Comparison of ENCODE assay signal across 10 cellular contexts in the genomic region with DNA sequence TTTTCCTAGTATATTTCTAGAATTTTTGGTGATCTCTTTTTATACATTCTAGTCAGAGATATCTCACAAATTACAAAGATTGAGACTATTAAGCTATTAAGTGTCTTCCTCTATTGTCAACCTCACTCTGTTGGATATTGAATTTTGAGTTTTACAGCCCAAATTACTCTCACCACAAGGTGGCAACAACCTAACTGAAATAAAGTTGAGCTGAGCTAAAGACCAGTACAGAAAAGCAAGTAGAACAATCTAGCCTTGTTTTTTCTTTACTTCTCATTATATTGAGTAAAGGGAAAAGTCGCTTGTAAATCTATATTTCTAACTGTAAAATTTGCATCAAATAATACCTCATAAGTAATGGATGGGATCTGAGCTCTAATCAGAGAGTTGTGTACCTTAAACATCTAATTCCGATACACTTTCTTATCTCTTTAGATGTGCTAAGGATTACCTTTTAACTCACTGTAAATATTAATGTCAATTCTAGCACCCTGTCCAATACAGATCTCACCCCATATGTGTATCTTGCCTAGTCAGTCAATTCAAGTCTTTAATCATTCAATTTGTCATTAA. TPM values are rescaled to one million over a fixed set of nuclear protein-coding genes. Genes with fewer than 3 reads are reported as not detected.
DNase-seq lines count a peak whose midpoint lies in the region; ATAC-seq, FAIRE-seq and TF ChIP-seq lines count a peak whose summit lies in the region.
"Had no signal": no experiment of that assay in that cellular context is flagged by ENCODE, and none has a peak within 500 bp of the region (broad histone marks: within the 10 kb centered on the region; RNA-seq: fewer than 3 reads in every experiment).

No MANE protein-coding gene starts in this region.

- no peaks in the 10 kb centered on the region for H3K36me3 Mint-ChIP-seq in activated naive CD8-positive, alpha-beta T cell treated with anti-CD3 and anti-CD28 coated beads, Interleukin-2, amount 50 U/mL, for 24 hours (ENCODE audit: low read depth)

- DNase-seq in DMS53 treated with DMSO at 0.1 percent for 48 hours (lab: John Stamatoyannopoulos, UW; ENCODE audit: unreplicated experiment) (peak; percentile 11), LHCN-M2 (ENCODE audit: low read depth) (peak; percentile 44), GM12878 (ENCODE audit: low read depth, low spot score) (no peak), lung microvascular endothelial cell (ENCODE audit: low read depth in 2 of 2) (peak; percentile 47 to 70)
- DNase-seq in activated CD8-positive, alpha-beta memory T cell treated with anti-CD3 and anti-CD28 coated beads, Interleukin-2, amount 50 U/mL, for 4 hours, result no peak
- no peak for DNase-seq in activated naive CD8-positive, alpha-beta T cell treated with anti-CD3 and anti-CD28 coated beads, Interleukin-2, amount 50 U/mL, for 24 hours

- H3K27ac ChIP-seq in GM12878 (ENCODE audit: control insufficient read depth, insufficient read depth), result no peak overlapping the region
- H3K27ac ChIP-seq: SJSA1 had no signal

- H3K4me2 ChIP-seq in GM12878 (ENCODE audit: control insufficient read depth, insufficient read depth), result no peak overlapping the region

- FAIRE-seq in GM12878 (lab: Jason Lieb, UNC), result peak; percentile 92

- TF ChIP-seq POLR2A in GM12878 (IDR thresholded peaks at IDR 0.05; ENCODE audit: low read depth, low read length), result no peak

- peak; percentile 39 to 52 (median 47); a peak in 5 of 6 replicates for TF ChIP-seq CTCF in GM12878 (IDR thresholded peaks at IDR 0.05 in 2 of 3, conservative IDR thresholded peaks at IDR 0.05 in 1 of 3; ENCODE audit: control insufficient read depth in 2 of 3, extremely low read depth in 1 of 3, insufficient read depth in 1 of 3, low read depth in 3 of 3, low read length in 3 of 3)

- no peak for TF ChIP-seq EP300 in GM12878 (IDR thresholded peaks at IDR 0.05; ENCODE audit: borderline replicate concordance in 1 of 2, control insufficient read depth in 1 of 2, low read depth in 2 of 2, low read length in 2 of 2)

- RAD21 ChIA-PET in GM12878 (lab: Charles Lee; ENCODE audit: unreplicated experiment), result interaction anchor here (1.0 to 3.0 kb wide), 8 partner anchors 9 to 453 kb away, joined by 3 to 20 read pairs (median 4); a partner anchor contains a TSS

- no peak overlapping the region for H3K27ac Mint-ChIP-seq in activated naive CD8-positive, alpha-beta T cell treated with anti-CD3 and anti-CD28 coated beads, Interleukin-2, amount 50 U/mL, for 24 hours

- H3K9me3 ChIP-seq in GM12878 (replicated peaks; ENCODE audit: control insufficient read depth, insufficient read depth, low read length), result no peaks in the 10 kb centered on the region
- H3K9me3 ChIP-seq: SJSA1 had no signal

- POLR2A ChIA-PET in GM12878 (lab: Charles Lee), result no interaction called here

- peaks cover 35% of the 10 kb centered on the region for H3K27me3 Mint-ChIP-seq in activated naive CD8-positive, alpha-beta T cell treated with anti-CD3 and anti-CD28 coated beads, Interleukin-2, amount 50 U/mL, for 24 hours

- H3K4me3 ChIP-seq in GM12878, result no peak overlapping the region
- H3K4me3 ChIP-seq: SJSA1 had no signal

- no peak overlapping the region for H3K4me3 Mint-ChIP-seq in activated naive CD8-positive, alpha-beta T cell treated with anti-CD3 and anti-CD28 coated beads, Interleukin-2, amount 50 U/mL, for 24 hours

- BruUV-seq in GM12878 (replicated peaks; lab: Mats Ljungman, UMichigan), result no TSS peak

- intact Hi-C loops in GM12878 (cut with micrococcal nuclease; ENCODE audit: unreplicated experiment), result loop anchor here (5.0 kb wide), 1 partner anchor 41 kb away; no protein-coding TSS in a partner anchor

- H4K20me1 ChIP-seq in GM12878 (ENCODE audit: control insufficient read depth, insufficient read depth), result no peaks in the 10 kb centered on the region

- in situ Hi-C loops in GM12878 (cut with MboI), result no loop called here

- ATAC-seq in GM12878 (peak; percentile 50; the same call in 2 of the 3 replicates), HG02981 (IDR thresholded peaks at IDR 0.05; ENCODE audit: unreplicated experiment) (no peak), HG03175 (IDR thresholded peaks at IDR 0.05; ENCODE audit: unreplicated experiment) (no peak)
- ATAC-seq in activated naive CD8-positive, alpha-beta T cell treated with anti-CD3 and anti-CD28 coated beads, Interleukin-2, amount 50 U/mL, for 24 hours, result no peak

- no peaks in the 10 kb centered on the region for H3K9me3 Mint-ChIP-seq in activated naive CD8-positive, alpha-beta T cell treated with anti-CD3 and anti-CD28 coated beads, Interleukin-2, amount 50 U/mL, for 24 hours

- no peaks in the 10 kb centered on the region for H3K36me3 ChIP-seq in GM12878 (ENCODE audit: control insufficient read depth in 2 of 2, insufficient read depth in 2 of 2, low read length in 1 of 2)
- H3K36me3 ChIP-seq: SJSA1 had no signal

- H3K4me1 ChIP-seq in GM12878 (ENCODE audit: control insufficient read depth, insufficient read depth, low read length), result no peaks in the 10 kb centered on the region

- no peak overlapping the region for H3K9ac ChIP-seq in GM12878 (ENCODE audit: control insufficient read depth, insufficient read depth, low read length)

- peak; percentile 40; the same call in 1 of the 2 replicates for TF ChIP-seq RAD21 in GM12878 (IDR thresholded peaks at IDR 0.05; ENCODE audit: insufficient read depth, low read depth, low read length)

- H3K4me1 Mint-ChIP-seq in activated naive CD8-positive, alpha-beta T cell treated with anti-CD3 and anti-CD28 coated beads, Interleukin-2, amount 50 U/mL, for 24 hours, result no peaks in the 10 kb centered on the region

- H2AFZ ChIP-seq in GM12878 (ENCODE audit: control insufficient read depth, low read depth, low read length), result no peak overlapping the region

- SMC1A ChIA-PET in GM12878 (lab: Charles Lee; ENCODE audit: uncharacterized antibody, unreplicated experiment), result interaction anchor here (0.8 to 2.3 kb wide), 14 partner anchors 12 to 455 kb away, joined by 3 to 18 read pairs (median 4); a partner anchor contains a TSS

- CTCF ChIA-PET in GM12878 (lab: Yijun Ruan, JAX), result interaction anchor here (0.6 to 15.4 kb wide), 21 partner anchors 10 to 455 kb away, joined by 3 to 222 read pairs (median 5); a partner anchor contains a TSS

- H3K79me2 ChIP-seq in GM12878 (ENCODE audit: control insufficient read depth, insufficient read depth, low read length), result no peaks in the 10 kb centered on the region

- peaks cover 0 to 7% of the 10 kb centered on the region in 2 experiments; a peak in 1 of 4 replicates for H3K27me3 ChIP-seq in GM12878 (replicated peaks in 1 of 2; ENCODE audit: control insufficient read depth in 2 of 2, insufficient read depth in 2 of 2, low read length in 1 of 2)
- H3K27me3 ChIP-seq: SJSA1 had no signal

- WGBS in GM12878 (ENCODE audit: insufficient coverage, insufficient replicate concordance, low lambda C conversion rate, missing lambda C conversion rate), result 50% methylated on average over 2 of the region's 2 CpGs

RNA-seq across cellular contexts. Expression of a gene that starts 13.6 kb away (rescaled TPM):
- total RNA-seq in LHCN-M2 (2014; rRNA removed) (24.6 and 38.8 TPM in 2 replicates), GM12878 (2014; rRNA removed) (27.3 and 30.5 TPM in 2 replicates), GM12878 (2014; rRNA removed; fragmentation: Illumina TruSeq; extraction: Trizol) (27.0 and 27.9 TPM in 2 replicates), GM12878 (2021) (34.6 and 36.3 TPM in 2 replicates), lung microvascular endothelial cell (19.2 and 22.8 TPM in 2 replicates)
- 15.1 TPM for polyA plus RNA-seq in LHCN-M2 (2012)
- total RNA-seq in GM12878 (2013; cell fraction: nucleolus; rRNA removed), result 48.0 and 55.7 TPM in 2 replicates
- 9.2 TPM for polyA plus RNA-seq in GM12878 (2011; ENCODE audit: low read depth)
- polyA plus RNA-seq in GM12878 (2011; rRNA removed) (46.8 and 65.7 TPM in 2 replicates), GM12878 (2014; fragmentation: Illumina TruSeq; extraction: Trizol) (54.9 and 70.4 TPM in 2 replicates), GM12878 (2014; fragmentation: Nextera tagmentation; extraction: Ambion mirVana) (10 to 100 TPM; 59.4 to 97.0 TPM), GM12878 (2014; rRNA removed) (18.6 and 23.0 TPM in 2 replicates), GM12878 (2016; fragmentation: Nextera tagmentation; extraction: Ambion mirVana) (10 to 100 TPM; 61.1 to 65.7 TPM)
- polyA plus RNA-seq in GM12878 (2011; cell fraction: cytosol; rRNA removed), result 22.3 and 31.5 TPM in 2 replicates
- 6.3 and 9.5 TPM in 2 replicates for polyA plus RNA-seq in GM12878 (2011; cell fraction: nucleus; rRNA removed)
- 13.3 and 15.9 TPM in 2 replicates for polyA plus RNA-seq in GM12878 (2012)
- 16.4 and 18.9 TPM in 2 replicates for polyA minus RNA-seq in GM12878 (2011; rRNA and poly(A)+ RNA removed)
- polyA minus RNA-seq in GM12878 (2011; cell fraction: cytosol; rRNA and poly(A)+ RNA removed), result 4.8 and 6.2 TPM in 2 replicates
- 6.9 and 13.2 TPM in 2 replicates for polyA minus RNA-seq in GM12878 (2011; cell fraction: nucleus; rRNA and poly(A)+ RNA removed)

RNA-seq across cellular contexts. Expression of a gene that starts 26.5 kb away (rescaled TPM):
- total RNA-seq in LHCN-M2 (2014; rRNA removed), result 0.06 TPM in 1 of 2 replicates, not detected in the other
- not detected for polyA plus RNA-seq in LHCN-M2 (2012)
- not detected in 2 replicates for total RNA-seq in GM12878 (2013; cell fraction: nucleolus; rRNA removed)
- total RNA-seq in GM12878 (2014; rRNA removed), result not detected in 2 replicates
- not detected in 2 replicates for total RNA-seq in GM12878 (2014; rRNA removed; fragmentation: Illumina TruSeq; extraction: Trizol)
- not detected in 2 replicates for total RNA-seq in GM12878 (2021)
- not detected for polyA plus RNA-seq in GM12878 (2011; ENCODE audit: low read depth)
- polyA plus RNA-seq in GM12878 (2011; rRNA removed), result 0.08 TPM in 1 of 2 replicates, not detected in the other
- polyA plus RNA-seq in GM12878 (2011; cell fraction: cytosol; rRNA removed), result not detected in 2 replicates
- not detected in 2 replicates for polyA plus RNA-seq in GM12878 (2011; cell fraction: nucleus; rRNA removed)
- polyA plus RNA-seq in GM12878 (2012), result not detected in 2 replicates
- polyA plus RNA-seq in GM12878 (2014; fragmentation: Illumina TruSeq; extraction: Trizol), result not detected in 2 replicates
- not detected for polyA plus RNA-seq in GM12878 (2014; fragmentation: Nextera tagmentation; extraction: Ambion mirVana)
- not detected in 2 replicates for polyA plus RNA-seq in GM12878 (2014; rRNA removed)
- not detected for polyA plus RNA-seq in GM12878 (2016; fragmentation: Nextera tagmentation; extraction: Ambion mirVana)
- not detected in 2 replicates for polyA minus RNA-seq in GM12878 (2011; rRNA and poly(A)+ RNA removed)
- polyA minus RNA-seq in GM12878 (2011; cell fraction: cytosol; rRNA and poly(A)+ RNA removed), result not detected in 2 replicates
- polyA minus RNA-seq in GM12878 (2011; cell fraction: nucleus; rRNA and poly(A)+ RNA removed), result not detected in 2 replicates
- not detected in 2 replicates for total RNA-seq in lung microvascular endothelial cell
- total RNA-seq: pulmonary artery endothelial cell, SJSA1 had no signal

RNA-seq across cellular contexts. Expression of a gene that starts 47.2 kb away (rescaled TPM):
- total RNA-seq in LHCN-M2 (2014; rRNA removed) (24.2 and 25.4 TPM in 2 replicates), GM12878 (2014; rRNA removed) (31.3 and 32.3 TPM in 2 replicates), GM12878 (2014; rRNA removed; fragmentation: Illumina TruSeq; extraction: Trizol) (34.6 and 37.8 TPM in 2 replicates), GM12878 (2021) (22.3 and 24.8 TPM in 2 replicates), lung microvascular endothelial cell (51.0 and 88.3 TPM in 2 replicates)
- polyA plus RNA-seq in LHCN-M2 (2012), result 11.2 TPM
- total RNA-seq in GM12878 (2013; cell fraction: nucleolus; rRNA removed), result 75.3 and 82.0 TPM in 2 replicates
- polyA plus RNA-seq in GM12878 (2011; ENCODE audit: low read depth), result 21.5 TPM
- polyA plus RNA-seq in GM12878 (2011; rRNA removed) (45.9 and 80.0 TPM in 2 replicates), GM12878 (2014; fragmentation: Illumina TruSeq; extraction: Trizol) (27.2 and 35.5 TPM in 2 replicates), GM12878 (2014; fragmentation: Nextera tagmentation; extraction: Ambion mirVana) (10 to 100 TPM; 38.7 to 45.9 TPM), GM12878 (2014; rRNA removed) (12.2 and 18.9 TPM in 2 replicates), GM12878 (2016; fragmentation: Nextera tagmentation; extraction: Ambion mirVana) (10 to 100 TPM; 54.9 to 73.4 TPM)
- polyA plus RNA-seq in GM12878 (2011; cell fraction: cytosol; rRNA removed), result 19.5 and 21.2 TPM in 2 replicates
- polyA plus RNA-seq in GM12878 (2011; cell fraction: nucleus; rRNA removed), result 17.0 and 24.9 TPM in 2 replicates
- polyA plus RNA-seq in GM12878 (2012), result 21.9 and 26.5 TPM in 2 replicates
- 53.6 and 67.8 TPM in 2 replicates for polyA minus RNA-seq in GM12878 (2011; rRNA and poly(A)+ RNA removed)
- polyA minus RNA-seq in GM12878 (2011; cell fraction: cytosol; rRNA and poly(A)+ RNA removed), result 25.3 and 29.0 TPM in 2 replicates
- polyA minus RNA-seq in GM12878 (2011; cell fraction: nucleus; rRNA and poly(A)+ RNA removed), result 40.5 and 58.5 TPM in 2 replicates

Comparison
In these comparisons a context has a peak if more than half of its experiments do, and no peak if none do; other contexts are left out.
1. DNase-seq: peak in DMS53 treated with DMSO at 0.1 percent for 48 hours (single experiment), LHCN-M2 (single experiment) and lung microvascular endothelial cell (2 of 2); none in GM12878 (single experiment), activated CD8-positive, alpha-beta memory T cell treated with anti-CD3 and anti-CD28 coated beads, Interleukin-2, amount 50 U/mL, for 4 hours (single experiment) and activated naive CD8-positive, alpha-beta T cell treated with anti-CD3 and anti-CD28 coated beads, Interleukin-2, amount 50 U/mL, for 24 hours (single experiment).